Comparison of ENCODE assay signal across 1 cellular context in genomic region chr20:25750765-25751696, GRCh38.
TF ChIP-seq lines count a peak whose summit lies in the region.

No MANE protein-coding gene starts in this region.

TF ChIP-seq in HepG2, 621 proteins besides CTCF, POLR2A, EP300 and RAD21 (continued from another document and continues in another):
- TF ChIP-seq STAT5B (CRISPR knock-in tag; IDR thresholded peaks at IDR 0.05) (no peak), THYN1 (CRISPR knock-in tag; IDR thresholded peaks at IDR 0.05; ENCODE audit: borderline replicate concordance, low read depth) (no peak), GLMP (CRISPR knock-in tag; IDR thresholded peaks at IDR 0.05; ENCODE audit: borderline replicate concordance) (no peak), ZNF282 (IDR thresholded peaks at IDR 0.05; ENCODE audit: partially characterized antibody) (no peak), FOXO4 (CRISPR knock-in tag; conservative IDR thresholded peaks at IDR 0.05) (no peak), ZNF251 (CRISPR knock-in tag; IDR thresholded peaks at IDR 0.05) (no peak), ZNF576 (CRISPR knock-in tag; IDR thresholded peaks at IDR 0.05) (no peak), FIP1L1 (IDR thresholded peaks at IDR 0.05; ENCODE audit: borderline replicate concordance, insufficient read depth, low read depth, low read length) (no peak), TFDP2 (CRISPR knock-in tag; IDR thresholded peaks at IDR 0.05) (no peak), GTF2F1 (IDR thresholded peaks at IDR 0.05; ENCODE audit: low read length) (no peak), DNMT3B (CRISPR knock-in tag; conservative IDR thresholded peaks at IDR 0.05) (peak; percentile 87; the same call in 1 of the 2 replicates), GPN1 (CRISPR knock-in tag; IDR thresholded peaks at IDR 0.05; ENCODE audit: borderline replicate concordance) (no peak), DMAP1 (CRISPR knock-in tag; IDR thresholded peaks at IDR 0.05) (no peak), ZFP90 (CRISPR knock-in tag; IDR thresholded peaks at IDR 0.05; ENCODE audit: borderline replicate concordance) (no peak), BCLAF1 (IDR thresholded peaks at IDR 0.05) (no peak), CERS6 (CRISPR knock-in tag; IDR thresholded peaks at IDR 0.05) (no peak), U2AF1 (optimal IDR thresholded peaks at IDR 0.05; ENCODE audit: low read depth, low read length) (no peak), KAT2B (IDR thresholded peaks at IDR 0.05; ENCODE audit: borderline replicate concordance, low read depth, low read length) (no peak), MED13 (CRISPR knock-in tag; IDR thresholded peaks at IDR 0.05) (no peak), ZNF484 (CRISPR knock-in tag; IDR thresholded peaks at IDR 0.05; ENCODE audit: borderline replicate concordance, low read depth) (no peak), DRAP1 (CRISPR knock-in tag; IDR thresholded peaks at IDR 0.05) (no peak), FOXC1 (CRISPR knock-in tag; IDR thresholded peaks at IDR 0.05; ENCODE audit: borderline replicate concordance) (peak; percentile 78), SPEN (CRISPR knock-in tag; IDR thresholded peaks at IDR 0.05; ENCODE audit: low read depth) (peak; percentile 36; the same call in 1 of the 2 replicates), GATAD2A (CRISPR knock-in tag; IDR thresholded peaks at IDR 0.05) (no peak), ZNF574 (CRISPR knock-in tag; IDR thresholded peaks at IDR 0.05) (peak; percentile 57; the same call in 1 of the 2 replicates), ZBTB26 (CRISPR knock-in tag; IDR thresholded peaks at IDR 0.05; ENCODE audit: borderline replicate concordance) (no peak; the same call in none of the 2 replicates), ZNF121 (CRISPR knock-in tag; IDR thresholded peaks at IDR 0.05) (no peak), GABPA (IDR thresholded peaks at IDR 0.05; ENCODE audit: low read depth, low read length) (no peak), GABPA (CRISPR knock-in tag; IDR thresholded peaks at IDR 0.05; ENCODE audit: low read depth) (no peak), MED1 (CRISPR knock-in tag; IDR thresholded peaks at IDR 0.05) (no peak), MAFK (conservative IDR thresholded peaks at IDR 0.05 in 1 of 2, IDR thresholded peaks at IDR 0.05 in 1 of 2; ENCODE audit: low read length in 2 of 2) (no peak), ZBTB25 (CRISPR knock-in tag; IDR thresholded peaks at IDR 0.05) (no peak), ZNF432 (CRISPR knock-in tag; IDR thresholded peaks at IDR 0.05; ENCODE audit: borderline replicate concordance) (no peak), RNF2 (conservative IDR thresholded peaks at IDR 0.05; ENCODE audit: low read depth) (no peak), ZNF549 (CRISPR knock-in tag; IDR thresholded peaks at IDR 0.05) (no peak), MEIS2 (CRISPR knock-in tag; IDR thresholded peaks at IDR 0.05) (peak; percentile 17; the same call in 1 of the 2 replicates), ZNF124 (CRISPR knock-in tag; IDR thresholded peaks at IDR 0.05) (no peak), RELA (CRISPR knock-in tag; IDR thresholded peaks at IDR 0.05) (no peak), ZNF724P (CRISPR knock-in tag; IDR thresholded peaks at IDR 0.05; ENCODE audit: borderline replicate concordance) (no peak), ZNF326 (CRISPR knock-in tag; IDR thresholded peaks at IDR 0.05; ENCODE audit: borderline replicate concordance) (no peak), THAP7 (CRISPR knock-in tag; IDR thresholded peaks at IDR 0.05) (no peak), SMAD1 (CRISPR knock-in tag; IDR thresholded peaks at IDR 0.05; ENCODE audit: borderline replicate concordance, low read depth) (0 out of 2 replicates have a peak, but pooled peaks have one; percentile 14), NR2F2 (IDR thresholded peaks at IDR 0.05; ENCODE audit: borderline replicate concordance, low read depth) (no peak), ZFP82 (CRISPR knock-in tag; IDR thresholded peaks at IDR 0.05; ENCODE audit: borderline replicate concordance) (no peak), ELF4 (CRISPR knock-in tag; IDR thresholded peaks at IDR 0.05; ENCODE audit: borderline replicate concordance) (no peak), PRDM15 (CRISPR knock-in tag; IDR thresholded peaks at IDR 0.05) (no peak)
